1 cellular context compared by ENCODE assay signal in genomic region chr1:147670319-147671003, GRCh38.
TF ChIP-seq lines count a peak whose summit lies in the region.

ACP6 (minus strand) TSS chr1:147670524; CDS start chr1:147670048, 476 bp downstream.

TF ChIP-seq in K562, 482 proteins besides CTCF, POLR2A, EP300 and RAD21 (continued from another document):
- TF ChIP-seq EZH2 (IDR thresholded peaks at IDR 0.05; ENCODE audit: borderline replicate concordance, low read depth, low read length) (no peak), RBBP5 (IDR thresholded peaks at IDR 0.05; ENCODE audit: borderline replicate concordance, insufficient read depth, low read length, poor library complexity, severe bottlenecking) (no peak), ZFP30 (CRISPR knock-in tag; IDR thresholded peaks at IDR 0.05; ENCODE audit: borderline replicate concordance) (no peak), TEAD2 (tag; IDR thresholded peaks at IDR 0.05) (no peak), RCOR1 (IDR thresholded peaks at IDR 0.05; ENCODE audit: borderline replicate concordance in 1 of 2, low read depth in 2 of 2, low read length in 2 of 2) (no peak), FOXO4 (CRISPR knock-in tag; IDR thresholded peaks at IDR 0.05) (no peak), ZNF384 (IDR thresholded peaks at IDR 0.05; ENCODE audit: low read depth, low read length) (no peak), ZKSCAN8 (CRISPR knock-in tag; IDR thresholded peaks at IDR 0.05) (no peak), ATF7 (IDR thresholded peaks at IDR 0.05) (peak; percentile 74), OTX1 (CRISPR knock-in tag; IDR thresholded peaks at IDR 0.05) (no peak), KAT2B (IDR thresholded peaks at IDR 0.05; ENCODE audit: low read depth, low read length) (no peak), SRSF7 (optimal IDR thresholded peaks at IDR 0.05; ENCODE audit: low read depth, low read length) (no peak), POLR2G (IDR thresholded peaks at IDR 0.05; ENCODE audit: low read depth, low read length) (peak; percentile 51; the same call in 1 of the 2 replicates), HCFC1 (IDR thresholded peaks at IDR 0.05; ENCODE audit: low read depth, low read length) (peak; percentile 95), ATF1 (CRISPR knock-in tag; IDR thresholded peaks at IDR 0.05) (no peak), ATF1 (tag; IDR thresholded peaks at IDR 0.05) (peak; percentile 40; the same call in 1 of the 2 replicates), JUND (IDR thresholded peaks at IDR 0.05; ENCODE audit: borderline replicate concordance, low read depth, low read length) (no peak), JUND (tag; IDR thresholded peaks at IDR 0.05; ENCODE audit: borderline replicate concordance, low read depth, low read length) (no peak; the same call in 2 of the 3 replicates), CHCHD3 (CRISPR knock-in tag; IDR thresholded peaks at IDR 0.05) (no peak), ZNF224 (CRISPR knock-in tag; IDR thresholded peaks at IDR 0.05) (no peak), YY1 (IDR thresholded peaks at IDR 0.05; ENCODE audit: borderline replicate concordance in 1 of 3, control insufficient read depth in 1 of 3, extremely low read depth in 1 of 3, insufficient read depth in 3 of 3, insufficient read length in 1 of 3, insufficient replicate concordance in 2 of 3, low read depth in 1 of 3, low read length in 2 of 3) (no peak), NCOA6 (IDR thresholded peaks at IDR 0.05) (0 out of 2 replicates have a peak, but pooled peaks have one; percentile 57)
- TF ChIP-seq, protein P1, sequence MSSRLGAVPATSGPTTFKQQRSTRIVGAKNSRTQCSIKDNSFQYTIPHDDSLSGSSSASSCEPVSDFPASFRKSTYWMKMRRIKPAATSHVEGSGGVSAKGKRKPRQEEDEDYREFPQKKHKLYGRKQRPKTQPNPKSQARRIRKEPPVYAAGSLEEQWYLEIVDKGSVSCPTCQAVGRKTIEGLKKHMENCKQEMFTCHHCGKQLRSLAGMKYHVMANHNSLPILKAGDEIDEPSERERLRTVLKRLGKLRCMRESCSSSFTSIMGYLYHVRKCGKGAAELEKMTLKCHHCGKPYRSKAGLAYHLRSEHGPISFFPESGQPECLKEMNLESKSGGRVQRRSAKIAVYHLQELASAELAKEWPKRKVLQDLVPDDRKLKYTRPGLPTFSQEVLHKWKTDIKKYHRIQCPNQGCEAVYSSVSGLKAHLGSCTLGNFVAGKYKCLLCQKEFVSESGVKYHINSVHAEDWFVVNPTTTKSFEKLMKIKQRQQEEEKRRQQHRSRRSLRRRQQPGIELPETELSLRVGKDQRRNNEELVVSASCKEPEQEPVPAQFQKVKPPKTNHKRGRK (tag; IDR thresholded peaks at IDR 0.05) = no peak
- TF ChIP-seq, protein P2, sequence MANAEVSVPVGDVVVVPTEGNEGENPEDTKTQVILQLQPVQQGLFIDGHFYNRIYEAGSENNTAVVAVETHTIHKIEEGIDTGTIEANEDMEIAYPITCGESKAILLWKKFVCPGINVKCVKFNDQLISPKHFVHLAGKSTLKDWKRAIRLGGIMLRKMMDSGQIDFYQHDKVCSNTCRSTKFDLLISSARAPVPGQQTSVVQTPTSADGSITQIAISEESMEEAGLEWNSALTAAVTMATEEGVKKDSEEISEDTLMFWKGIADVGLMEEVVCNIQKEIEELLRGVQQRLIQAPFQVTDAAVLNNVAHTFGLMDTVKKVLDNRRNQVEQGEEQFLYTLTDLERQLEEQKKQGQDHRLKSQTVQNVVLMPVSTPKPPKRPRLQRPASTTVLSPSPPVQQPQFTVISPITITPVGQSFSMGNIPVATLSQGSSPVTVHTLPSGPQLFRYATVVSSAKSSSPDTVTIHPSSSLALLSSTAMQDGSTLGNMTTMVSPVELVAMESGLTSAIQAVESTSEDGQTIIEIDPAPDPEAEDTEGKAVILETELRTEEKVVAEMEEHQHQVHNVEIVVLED (CRISPR knock-in tag; IDR thresholded peaks at IDR 0.05) = no peak
